8 cellular contexts compared by ENCODE assay signal in genomic region chr11:66112640-66113098, GRCh38. TPM values are rescaled to one million over a fixed set of nuclear protein-coding genes. Genes with fewer than 3 reads are reported as not detected.
DNase-seq lines count a peak whose midpoint lies in the region; ATAC-seq and TF ChIP-seq lines count a peak whose summit lies in the region.

No MANE protein-coding gene starts in this region.

- H3K36me3 Mint-ChIP-seq in activated naive CD4-positive, alpha-beta T cell treated with anti-CD3 and anti-CD28 coated beads, Interleukin-2, amount 50 U/mL, for 24 hours: no peaks in the 10 kb centered on the region
- no peaks in the 10 kb centered on the region for H3K36me3 Mint-ChIP-seq in WTC11
- no peaks in the 10 kb centered on the region for H3K36me3 Mint-ChIP-seq in type B pancreatic cell

- intact Hi-C loops in left cardiac atrium (cut with DNase I): no loop called here

- DNase-seq in activated naive CD4-positive, alpha-beta T cell treated with anti-CD3 and anti-CD28 coated beads, Interleukin-2, amount 50 U/mL, for 16 hours: no peak
- no peak for DNase-seq in WTC11 (ENCODE audit: low spot score)
- DNase-seq in left cardiac atrium: peak; percentile 44
- DNase-seq in type B pancreatic cell (ENCODE audit: extremely low spot score, unreplicated experiment): no peak
- DNase-seq in mesenteric fat pad (ENCODE audit: low spot score): no peak

- peak overlapping the region; percentile 97 for H3K27ac Mint-ChIP-seq in activated naive CD4-positive, alpha-beta T cell treated with anti-CD3 and anti-CD28 coated beads, Interleukin-2, amount 50 U/mL, for 24 hours
- H3K27ac Mint-ChIP-seq in WTC11 (0 out of 2 replicates have a peak overlapping the region, but pooled peaks have one; percentile 20), type B pancreatic cell (peak overlapping the region; percentile 25)

- H3K9me3 Mint-ChIP-seq in activated naive CD4-positive, alpha-beta T cell treated with anti-CD3 and anti-CD28 coated beads, Interleukin-2, amount 50 U/mL, for 24 hours: no peaks in the 10 kb centered on the region
- H3K9me3 Mint-ChIP-seq in WTC11 (no peaks in the 10 kb centered on the region), type B pancreatic cell (no peaks in the 10 kb centered on the region)

- CTCF ChIA-PET in WTC11 (lab: Charles Lee): interaction anchor here (1.0 kb wide), 1 partner anchor 44 kb away, joined by 3 read pairs; no protein-coding TSS in a partner anchor

- no peak for ATAC-seq in WTC11
- ATAC-seq in left cardiac atrium: peak; percentile 63 to 77
- ATAC-seq in HG02642 (IDR thresholded peaks at IDR 0.05; ENCODE audit: poor library complexity, unreplicated experiment): no peak
- ATAC-seq in GM19452 (IDR thresholded peaks at IDR 0.05; ENCODE audit: unreplicated experiment): no peak

- POLR2A ChIA-PET in WTC11 (lab: Charles Lee): no interaction called here

- peak overlapping the region; percentile 69 for H3K4me3 Mint-ChIP-seq in activated naive CD4-positive, alpha-beta T cell treated with anti-CD3 and anti-CD28 coated beads, Interleukin-2, amount 50 U/mL, for 24 hours
- H3K4me3 Mint-ChIP-seq in WTC11 (no peak overlapping the region), type B pancreatic cell (no peak overlapping the region)

- TF ChIP-seq CTCF in WTC11 (IDR thresholded peaks at IDR 0.05): no peak
- TF ChIP-seq CTCF in type B pancreatic cell (conservative IDR thresholded peaks at IDR 0.05): no peak

- H3K27me3 Mint-ChIP-seq in activated naive CD4-positive, alpha-beta T cell treated with anti-CD3 and anti-CD28 coated beads, Interleukin-2, amount 50 U/mL, for 24 hours: no peaks in the 10 kb centered on the region
- H3K27me3 Mint-ChIP-seq in WTC11 (ENCODE audit: low read depth): no peaks in the 10 kb centered on the region
- H3K27me3 Mint-ChIP-seq in type B pancreatic cell: no peaks in the 10 kb centered on the region

- H3K4me1 Mint-ChIP-seq in activated naive CD4-positive, alpha-beta T cell treated with anti-CD3 and anti-CD28 coated beads, Interleukin-2, amount 50 U/mL, for 24 hours: peaks cover 94% of the 10 kb centered on the region
- H3K4me1 Mint-ChIP-seq in WTC11: peaks cover 40% of the 10 kb centered on the region
- H3K4me1 Mint-ChIP-seq in type B pancreatic cell (ENCODE audit: unreplicated experiment): peaks cover 39% of the 10 kb centered on the region

TF ChIP-seq in WTC11, 78 proteins besides CTCF, POLR2A, EP300 and RAD21:
- TF ChIP-seq, protein P1, sequence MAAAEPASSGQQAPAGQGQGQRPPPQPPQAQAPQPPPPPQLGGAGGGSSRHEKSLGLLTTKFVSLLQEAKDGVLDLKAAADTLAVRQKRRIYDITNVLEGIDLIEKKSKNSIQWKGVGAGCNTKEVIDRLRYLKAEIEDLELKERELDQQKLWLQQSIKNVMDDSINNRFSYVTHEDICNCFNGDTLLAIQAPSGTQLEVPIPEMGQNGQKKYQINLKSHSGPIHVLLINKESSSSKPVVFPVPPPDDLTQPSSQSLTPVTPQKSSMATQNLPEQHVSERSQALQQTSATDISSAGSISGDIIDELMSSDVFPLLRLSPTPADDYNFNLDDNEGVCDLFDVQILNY (CRISPR knock-in tag; IDR thresholded peaks at IDR 0.05): no peak
- TF ChIP-seq NFATC4 (CRISPR knock-in tag; IDR thresholded peaks at IDR 0.05) (no peak), GABPB1 (CRISPR knock-in tag; IDR thresholded peaks at IDR 0.05) (no peak), USF1 (CRISPR knock-in tag; IDR thresholded peaks at IDR 0.05) (no peak), HMGXB4 (CRISPR knock-in tag; IDR thresholded peaks at IDR 0.05) (no peak), ELF4 (CRISPR knock-in tag; IDR thresholded peaks at IDR 0.05; ENCODE audit: low read depth) (no peak), KAT7 (CRISPR knock-in tag; IDR thresholded peaks at IDR 0.05; ENCODE audit: borderline replicate concordance) (no peak), ZNF396 (CRISPR knock-in tag; IDR thresholded peaks at IDR 0.05; ENCODE audit: borderline replicate concordance) (no peak), NFYB (CRISPR knock-in tag; conservative IDR thresholded peaks at IDR 0.05; ENCODE audit: low read depth) (no peak), MYBL2 (CRISPR knock-in tag; IDR thresholded peaks at IDR 0.05) (no peak), FOXK1 (CRISPR knock-in tag; IDR thresholded peaks at IDR 0.05) (no peak), ZNF416 (CRISPR knock-in tag; IDR thresholded peaks at IDR 0.05) (no peak)

RNA-seq across cellular contexts. Expression of gene PACS1, which starts 42.6 kb away (rescaled TPM):
- total RNA-seq in WTC11 (2021) (30.1 to 34.8 TPM (median 30.9 TPM) in 3 replicates), left cardiac atrium (10 to 100 TPM; 51.6 to 74.4 TPM), type B pancreatic cell (ENCODE audit: low replicate concordance) (44.1 and 49.9 TPM in 2 replicates), mesenteric fat pad (64.9 TPM)

Comparison
In these comparisons a context has a peak if more than half of its experiments do, and no peak if none do; other contexts are left out.
1. H3K27ac Mint-ChIP-seq: peak in every context shown above with its lines; median percentile 97 in activated naive CD4-positive, alpha-beta T cell treated with anti-CD3 and anti-CD28 coated beads, Interleukin-2, amount 50 U/mL, for 24 hours; 25 in type B pancreatic cell; 20 in WTC11.
2. ATAC-seq: peak in left cardiac atrium (2 of 2); none in WTC11 (single experiment), HG02642 (single experiment) and GM19452 (single experiment).